ENCODE assay signal across 14 cellular contexts in the genomic region with DNA sequence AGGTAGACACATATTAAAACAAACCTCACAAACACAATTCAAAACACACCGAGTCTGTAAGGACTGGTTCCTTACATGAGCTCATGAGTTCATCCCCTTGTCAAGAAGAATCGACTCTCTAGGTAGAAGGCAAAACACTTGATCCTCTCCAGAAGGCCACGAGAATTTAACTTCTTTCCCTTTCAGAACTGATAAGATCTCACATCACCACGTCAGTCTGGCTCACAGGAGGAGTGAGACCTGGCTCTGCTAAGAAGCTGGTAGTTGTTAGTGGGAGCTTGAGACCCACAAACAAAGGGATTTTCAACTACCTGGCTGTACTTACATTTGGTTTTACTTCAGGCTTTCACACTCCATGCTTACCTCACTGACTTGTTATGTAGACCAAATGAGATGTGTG.
DNase-seq lines count a peak whose midpoint lies in the region; ATAC-seq and TF ChIP-seq lines count a peak whose summit lies in the region.
"Had no signal": no experiment of that assay in that cellular context is flagged by ENCODE, and none has a peak within 500 bp of the region (broad histone marks: within the 10 kb centered on the region; RNA-seq: fewer than 3 reads in every experiment).

No MANE protein-coding gene starts in this region.

- H3K27me3 ChIP-seq in hepatocyte (no peaks in the 10 kb centered on the region), smooth muscle cell (ENCODE audit: low read depth) (no peaks in the 10 kb centered on the region)

- H3K9me3 Mint-ChIP-seq in activated CD4-positive, alpha-beta memory T cell treated with anti-CD3 and anti-CD28 coated beads for 36 hours: no peaks in the 10 kb centered on the region
- H3K9me3 Mint-ChIP-seq: CD8-positive, alpha-beta T cell had no signal

- H3K79me2 ChIP-seq in hepatocyte (no peaks in the 10 kb centered on the region), smooth muscle cell (ENCODE audit: low read depth) (no peaks in the 10 kb centered on the region)

- no peaks in the 10 kb centered on the region for H3F3A ChIP-seq in smooth muscle cell (ENCODE audit: low read depth)

- H3K4me1 ChIP-seq in hepatocyte (ENCODE audit: insufficient read depth) (no peaks in the 10 kb centered on the region), smooth muscle cell (ENCODE audit: low read depth) (peaks cover 12% of the 10 kb centered on the region)
- H3K4me1 ChIP-seq: HAP-1 had no signal

- no peaks in the 10 kb centered on the region for H3K36me3 Mint-ChIP-seq in activated CD4-positive, alpha-beta memory T cell treated with anti-CD3 and anti-CD28 coated beads for 36 hours
- H3K36me3 Mint-ChIP-seq: CD8-positive, alpha-beta T cell had no signal

- H3K4me3 ChIP-seq in hepatocyte (no peak overlapping the region), smooth muscle cell (no peak overlapping the region)
- H3K4me3 ChIP-seq: HAP-1 had no signal

- peaks cover 2% of the 10 kb centered on the region for H3K4me1 Mint-ChIP-seq in activated CD4-positive, alpha-beta memory T cell treated with anti-CD3 and anti-CD28 coated beads for 36 hours (ENCODE audit: low read depth)

- TF ChIP-seq CTCF in hepatocyte (IDR thresholded peaks at IDR 0.05; ENCODE audit: poor library complexity) (no peak), smooth muscle cell (IDR thresholded peaks at IDR 0.05; ENCODE audit: borderline replicate concordance, insufficient read depth, poor library complexity, severe bottlenecking) (no peak)

- no peak overlapping the region for H3K4me3 Mint-ChIP-seq in activated CD4-positive, alpha-beta memory T cell treated with anti-CD3 and anti-CD28 coated beads for 36 hours
- H3K4me3 Mint-ChIP-seq: CD8-positive, alpha-beta T cell had no signal

- intact Hi-C loops in activated CD4-positive, alpha-beta memory T cell treated with anti-CD3 and anti-CD28 coated beads for 36 hours (cut with micrococcal nuclease): no loop called here

- no peak overlapping the region for H3K9ac ChIP-seq in smooth muscle cell (ENCODE audit: low read depth)

- H2AFZ ChIP-seq in hepatocyte: no peak overlapping the region
- no peak overlapping the region for H2AFZ ChIP-seq in smooth muscle cell (ENCODE audit: low read depth)

- no peaks in the 10 kb centered on the region for H4K20me1 ChIP-seq in hepatocyte (ENCODE audit: insufficient read depth, poor library complexity, severe bottlenecking)
- no peaks in the 10 kb centered on the region for H4K20me1 ChIP-seq in smooth muscle cell (ENCODE audit: low read depth)

- H3K36me3 ChIP-seq in hepatocyte (replicated peaks; ENCODE audit: insufficient read depth, low read depth) (no peaks in the 10 kb centered on the region), smooth muscle cell (ENCODE audit: low read depth) (no peaks in the 10 kb centered on the region)
- H3K36me3 ChIP-seq: HAP-1 had no signal

- peaks cover 10% of the 10 kb centered on the region for H3K27me3 Mint-ChIP-seq in activated CD4-positive, alpha-beta memory T cell treated with anti-CD3 and anti-CD28 coated beads for 36 hours

- ATAC-seq in SK-N-SH treated with all-trans-retinoic acid at 6 μM for 48 hours: peak; percentile 82
- ATAC-seq: CD8-positive, alpha-beta T cell had no signal

- H3K27ac Mint-ChIP-seq in activated CD4-positive, alpha-beta memory T cell treated with anti-CD3 and anti-CD28 coated beads for 36 hours: no peak overlapping the region
- H3K27ac Mint-ChIP-seq: CD8-positive, alpha-beta T cell had no signal

- no peaks in the 10 kb centered on the region for H3K9me2 ChIP-seq in hepatocyte (replicated peaks; ENCODE audit: insufficient read depth)

- no peak overlapping the region for H3K4me2 ChIP-seq in hepatocyte
- no peak overlapping the region for H3K4me2 ChIP-seq in smooth muscle cell

- peak overlapping the region; percentile 10 for H3K27ac ChIP-seq in hepatocyte
- peak overlapping the region; percentile 17 for H3K27ac ChIP-seq in smooth muscle cell (ENCODE audit: low read depth)
- H3K27ac ChIP-seq: 22Rv1 had no signal

- WGBS in hepatocyte (ENCODE audit: low lambda C conversion rate, missing lambda C conversion rate): 47% methylated on average over 4 of the region's 4 CpGs
- 42% methylated on average over 4 of the region's 4 CpGs for WGBS in smooth muscle cell (ENCODE audit: low lambda C conversion rate)

- POLR2A ChIA-PET in activated CD4-positive, alpha-beta memory T cell treated with anti-CD3 and anti-CD28 coated beads for 36 hours (lab: Charles Lee): no interaction called here

- DNase-seq in DMS 273 (lab: John Stamatoyannopoulos, UW; ENCODE audit: unreplicated experiment): peak; percentile 16
- DNase-seq in DMS 273 treated with DMSO at 0.1 percent for 48 hours (lab: John Stamatoyannopoulos, UW): no peak
- DNase-seq in hepatocyte (ENCODE audit: low spot score): peak; percentile 25
- no peak for DNase-seq in smooth muscle cell (lab: John Stamatoyannopoulos, UW; ENCODE audit: unreplicated experiment)
- DNase-seq in activated CD4-positive, alpha-beta memory T cell treated with anti-CD3 and anti-CD28 coated beads for 36 hours: no peak
- no peak for DNase-seq in T-helper 1 cell
- DNase-seq in SIG-M5 (lab: John Stamatoyannopoulos, UW): no peak
- DNase-seq: CD8-positive, alpha-beta T cell; KG1; NCI-H510A treated with DMSO at 0.1 percent for 48 hours; RPMI8226 had no signal

- H3K9me3 ChIP-seq in hepatocyte (ENCODE audit: low read depth) (no peaks in the 10 kb centered on the region), smooth muscle cell (replicated peaks; ENCODE audit: low read depth) (no peaks in the 10 kb centered on the region)
- H3K9me3 ChIP-seq: HAP-1 had no signal

- CTCF ChIA-PET in activated CD4-positive, alpha-beta memory T cell treated with anti-CD3 and anti-CD28 coated beads for 36 hours (lab: Charles Lee): no interaction called here

TF ChIP-seq in SK-N-SH treated with all-trans-retinoic acid at 6 μM for 48 hours, 23 proteins besides CTCF, POLR2A, EP300 and RAD21:
- TF ChIP-seq ZFP3 (CRISPR knock-in tag; IDR thresholded peaks at IDR 0.05): no peak
- TF ChIP-seq ISL1 (CRISPR knock-in tag; IDR thresholded peaks at IDR 0.05): peak; percentile 39
TF ChIP-seq in SK-N-SH treated with all-trans-retinoic acid at 6 μM for 48 hours: peak in this region for 1.

Comparison
In these comparisons a context has a peak if more than half of its experiments do, and no peak if none do; other contexts are left out.
1. DNase-seq: peak in DMS 273 (single experiment) and hepatocyte (single experiment); none in DMS 273 treated with DMSO at 0.1 percent for 48 hours (single experiment), smooth muscle cell (single experiment), activated CD4-positive, alpha-beta memory T cell treated with anti-CD3 and anti-CD28 coated beads for 36 hours (single experiment), T-helper 1 cell (0 of 5) and SIG-M5 (single experiment).